Comparison of ENCODE assay signal across 22 cellular contexts in the genomic region with DNA sequence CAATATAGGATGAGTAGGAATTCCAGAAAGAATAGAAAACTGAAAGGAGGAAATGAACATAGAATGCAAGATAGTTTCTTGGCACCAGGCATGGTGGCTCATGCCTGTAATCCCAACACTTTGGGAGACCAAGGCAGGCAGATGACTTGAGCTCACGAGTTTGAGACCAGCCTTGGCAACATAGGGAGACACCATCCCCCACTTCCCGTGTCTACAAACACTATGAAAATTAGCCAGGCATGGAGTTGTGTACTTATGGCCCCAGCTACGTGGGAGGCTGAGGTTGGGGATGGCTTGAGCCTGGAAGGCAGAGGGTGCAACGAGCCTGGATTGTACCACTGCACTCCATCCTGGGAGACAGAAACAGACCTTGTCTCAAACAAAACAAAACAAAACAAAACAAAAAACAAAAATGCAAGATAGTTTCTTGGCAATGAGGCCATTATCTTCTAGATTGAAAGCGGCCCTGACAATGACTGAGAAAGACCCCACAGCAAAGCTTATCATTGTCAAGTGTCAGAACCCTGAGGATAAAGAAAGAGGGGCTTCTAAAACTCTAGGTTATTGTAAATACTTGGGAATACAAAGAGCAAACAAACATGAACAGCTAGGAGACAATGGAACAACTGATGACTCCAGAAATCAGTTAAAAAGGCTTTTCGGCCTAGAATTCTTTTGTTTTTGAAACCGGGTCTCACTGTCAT. TPM values are rescaled to one million over a fixed set of nuclear protein-coding genes. Genes with fewer than 3 reads are reported as not detected.
DNase-seq lines count a peak whose midpoint lies in the region; ATAC-seq, FAIRE-seq and TF ChIP-seq lines count a peak whose summit lies in the region.
"Had no signal": no experiment of that assay in that cellular context is flagged by ENCODE, and none has a peak within 500 bp of the region (broad histone marks: within the 10 kb centered on the region; RNA-seq: fewer than 3 reads in every experiment).

No MANE protein-coding gene starts in this region.

- no peak overlapping the region for H2AFZ ChIP-seq in H1 (ENCODE audit: low read length)
- H2AFZ ChIP-seq in GM23248 = no peak overlapping the region
- H2AFZ ChIP-seq: neural progenitor cell had no signal

- 92% methylated on average over 7 of the region's 7 CpGs; no CpG with 5 or more reads in 1 of the 2 experiments for WGBS in H1 (ENCODE audit: extremely low coverage in 1 of 2, insufficient coverage in 1 of 2, insufficient read length in 1 of 2, insufficient replicate concordance in 2 of 2, low coverage in 1 of 2, low lambda C conversion rate in 2 of 2, missing lambda C conversion rate in 1 of 2), 2 experiments
- 84 to 91% methylated on average over 7 of the region's 7 CpGs for WGBS in GM23248 (ENCODE audit: low coverage in 1 of 2, low lambda C conversion rate in 2 of 2, missing lambda C conversion rate in 2 of 2), 2 experiments

- peak overlapping the region; percentile 5; the same call in 1 of the 2 replicates for H4K8ac ChIP-seq in H1 (ENCODE audit: extremely low read depth, insufficient read depth, low read length)

- peaks cover 38% of the 10 kb centered on the region for H3K4me1 Mint-ChIP-seq in activated T-cell treated with anti-CD3 and anti-CD28 coated beads, Interleukin-2, amount 50 U/mL, for 24 hours (ENCODE audit: low read depth)

- H3K4me3 Mint-ChIP-seq in activated T-cell treated with anti-CD3 and anti-CD28 coated beads, Interleukin-2, amount 50 U/mL, for 24 hours = no peak overlapping the region
- H3K4me3 Mint-ChIP-seq: brain, neural progenitor cell had no signal

- TF ChIP-seq RAD21 in H1 (IDR thresholded peaks at IDR 0.05 in 1 of 2, conservative IDR thresholded peaks at IDR 0.05 in 1 of 2; ENCODE audit: low read depth in 2 of 2, low read length in 2 of 2) = no peak

- no peak overlapping the region for H3K4ac ChIP-seq in H1 (replicated peaks; ENCODE audit: insufficient read length, low read depth, low read length)

- H3K4me2 ChIP-seq in H1 (ENCODE audit: insufficient read depth in 1 of 2, low read depth in 2 of 2, low read length in 2 of 2) (no peak overlapping the region), GM23248 (ENCODE audit: unreplicated experiment) (no peak overlapping the region)
- H3K4me2 ChIP-seq: neural progenitor cell had no signal

- H3K9me3 ChIP-seq in HUES48 (ENCODE audit: control insufficient read depth, insufficient read depth, low read length) (no peaks in the 10 kb centered on the region), H1 (ENCODE audit: insufficient read depth in 2 of 2, low read depth in 1 of 2, low read length in 1 of 2) (no peaks in the 10 kb centered on the region), GM23248 (ENCODE audit: low read depth) (no peaks in the 10 kb centered on the region)
- H3K9me3 ChIP-seq: stomach, vagina had no signal

- no peaks in the 10 kb centered on the region for H3K9me2 ChIP-seq in GM23248 (ENCODE audit: insufficient read depth)

- no peaks in the 10 kb centered on the region for H3K27me3 ChIP-seq in HUES48 (ENCODE audit: control insufficient read depth, insufficient read depth, low read length)
- H3K27me3 ChIP-seq in H1 (replicated peaks in 1 of 4; ENCODE audit: control insufficient read depth in 3 of 4, extremely low read depth in 1 of 4, insufficient read depth in 3 of 4, low read length in 3 of 4) = no peaks in the 10 kb centered on the region
- no peaks in the 10 kb centered on the region for H3K27me3 ChIP-seq in GM23248 (replicated peaks; ENCODE audit: insufficient read depth)
- H3K27me3 ChIP-seq: neural progenitor cell, stomach, vagina had no signal

- no peak overlapping the region for H3K23ac ChIP-seq in H1 (ENCODE audit: insufficient read length)

- no peak overlapping the region for H2BK120ac ChIP-seq in H1 (replicated peaks; ENCODE audit: low read depth, low read length)

- H3K9ac ChIP-seq in HUES48 (ENCODE audit: low read depth, low read length) (no peak overlapping the region), H1 (replicated peaks in 1 of 4; ENCODE audit: extremely low read depth in 1 of 4, low read depth in 3 of 4, low read length in 3 of 4) (no peak overlapping the region), GM23248 (no peak overlapping the region)
- H3K9ac ChIP-seq: neural progenitor cell had no signal

- no peaks in the 10 kb centered on the region for H3K79me2 ChIP-seq in H1 (ENCODE audit: control insufficient read depth in 1 of 2, insufficient read depth in 2 of 2, low read length in 2 of 2)
- peaks cover 60% of the 10 kb centered on the region for H3K79me2 ChIP-seq in GM23248 (ENCODE audit: insufficient read depth)

- no peak overlapping the region for H2BK12ac ChIP-seq in H1 (ENCODE audit: low read depth, low read length)

- ATAC-seq in HG03457 (IDR thresholded peaks at IDR 0.05; ENCODE audit: unreplicated experiment) = no peak
- ATAC-seq in HG03280 (IDR thresholded peaks at IDR 0.05; ENCODE audit: unreplicated experiment) = no peak
- ATAC-seq: esophagus mucosa had no signal

- H3K9me3 Mint-ChIP-seq in activated T-cell treated with anti-CD3 and anti-CD28 coated beads, Interleukin-2, amount 50 U/mL, for 24 hours = no peaks in the 10 kb centered on the region

- no peaks in the 10 kb centered on the region for H3K27me3 Mint-ChIP-seq in activated T-cell treated with anti-CD3 and anti-CD28 coated beads, Interleukin-2, amount 50 U/mL, for 24 hours

- peaks cover 34% of the 10 kb centered on the region for H3F3A ChIP-seq in GM23248 (ENCODE audit: insufficient read depth)

- H3K4me1 ChIP-seq in HUES48 (ENCODE audit: control insufficient read depth, insufficient read depth, low read length) (peaks cover 16% of the 10 kb centered on the region), H1 (replicated peaks in 1 of 4; ENCODE audit: control insufficient read depth in 3 of 4, insufficient read depth in 4 of 4, low read length in 3 of 4) (peaks cover 0 to 3% (median 1%) of the 10 kb centered on the region in 4 experiments; a peak in 4 of 7 replicates), GM23248 (ENCODE audit: insufficient read depth) (no peaks in the 10 kb centered on the region)
- H3K4me1 ChIP-seq: neural progenitor cell had no signal

- TF ChIP-seq CTCF in H1 (IDR thresholded peaks at IDR 0.05; ENCODE audit: control extremely low read depth in 1 of 3, insufficient read depth in 1 of 3, low read depth in 1 of 3, low read length in 3 of 3) = no peak

- peak overlapping the region; percentile 68 for H3K27ac ChIP-seq in HUES48 (ENCODE audit: low read depth, low read length)
- no peak overlapping the region for H3K27ac ChIP-seq in H1 (ENCODE audit: low read depth, low read length)
- no peak overlapping the region for H3K27ac ChIP-seq in GM23248
- H3K27ac ChIP-seq: neural progenitor cell, vagina had no signal

- H3K56ac ChIP-seq in H1 (replicated peaks; ENCODE audit: insufficient read length, low read depth, low read length) = no peak overlapping the region

- H2BK5ac ChIP-seq in H1 (ENCODE audit: low read depth, low read length) = no peak overlapping the region; the same call in 1 of the 2 replicates

- no peak overlapping the region for H2AK5ac ChIP-seq in H1 (ENCODE audit: low read depth, low read length)

- no peak for DNase-seq in activated T-cell treated with anti-CD3 and anti-CD28 coated beads, Interleukin-2, amount 50 U/mL, for 24 hours
- DNase-seq in activated T-cell treated with anti-CD3 and anti-CD28 coated beads for 4 hours = no peak
- no peak for DNase-seq in H1 (ENCODE audit: low read depth in 1 of 2, low spot score in 2 of 2)
- DNase-seq in renal cortical epithelial cell (ENCODE audit: low read depth) = peak; percentile 56
- DNase-seq in GM23248 = no peak
- DNase-seq: activated CD8-positive, alpha-beta memory T cell treated with anti-CD3 and anti-CD28 coated beads, Interleukin-2, amount 50 U/mL, for 4 hours; activated naive CD4-positive, alpha-beta T cell treated with anti-CD3 and anti-CD28 coated beads, Interleukin-2, amount 50 U/mL, for 16 hours; EL; head of caudate nucleus; mesenchymal stem cell; MV-4-11; NCI-H2029 treated with DMSO at 0.1 percent for 48 hours; NCI-H524; SIG-M5; stomach had no signal

- H3K36me3 ChIP-seq in HUES48 (ENCODE audit: control insufficient read depth, insufficient read depth, low read length) = peaks cover 84% of the 10 kb centered on the region
- peaks cover 23 to 76% (median 56%) of the 10 kb centered on the region in 4 experiments for H3K36me3 ChIP-seq in H1 (ENCODE audit: control insufficient read depth in 2 of 4, insufficient read depth in 4 of 4, low read length in 3 of 4)
- peaks cover 69% of the 10 kb centered on the region for H3K36me3 ChIP-seq in GM23248 (ENCODE audit: low read depth)
- H3K36me3 ChIP-seq: neural progenitor cell had no signal

- H3K27ac Mint-ChIP-seq in activated T-cell treated with anti-CD3 and anti-CD28 coated beads, Interleukin-2, amount 50 U/mL, for 24 hours = peak overlapping the region; percentile 81
- H3K27ac Mint-ChIP-seq: neural progenitor cell had no signal

- no peak overlapping the region for H3K18ac ChIP-seq in H1 (ENCODE audit: extremely low read depth, low read length)

- H3K14ac ChIP-seq in H1 (ENCODE audit: insufficient read length) = no peak overlapping the region

- TF ChIP-seq EP300 in H1 (IDR thresholded peaks at IDR 0.05; ENCODE audit: borderline replicate concordance in 1 of 2, low read depth in 2 of 2, low read length in 2 of 2) = no peak

- H3K79me1 ChIP-seq in H1 (ENCODE audit: low read depth, low read length) = no peaks in the 10 kb centered on the region; the same call in 1 of the 2 replicates

- no peak for TF ChIP-seq POLR2A in H1 (IDR thresholded peaks at IDR 0.05; ENCODE audit: control extremely low read depth in 1 of 2, low read depth in 2 of 2, low read length in 2 of 2)

- H3K4me3 ChIP-seq in HUES48 (ENCODE audit: low read depth, low read length) (no peak overlapping the region), H1 (ENCODE audit: extremely low read depth in 1 of 4, insufficient read depth in 2 of 4, low read depth in 3 of 4, low read length in 4 of 4) (no peak overlapping the region), GM23248 (no peak overlapping the region)
- H3K4me3 ChIP-seq: neural progenitor cell, stomach, vagina had no signal

- peak overlapping the region; percentile 18 for H4K91ac ChIP-seq in H1 (replicated peaks; ENCODE audit: insufficient read length, low read length)

- CTCF ChIA-PET in H1 (lab: Charles Lee; ENCODE audit: partially characterized antibody) = interaction anchor here (0.6 to 2.7 kb wide), 3 partner anchors 28 to 40 kb away, joined by 3 to 11 read pairs (median 4); no protein-coding TSS in a partner anchor

- no peak overlapping the region for H2BK20ac ChIP-seq in H1 (ENCODE audit: low read length)

- no peak overlapping the region for H4K5ac ChIP-seq in H1 (ENCODE audit: insufficient read length, low read depth, low read length)

- H4K20me1 ChIP-seq in H1 (replicated peaks in 1 of 2; ENCODE audit: control insufficient read depth in 1 of 2, insufficient read depth in 2 of 2, low read length in 2 of 2) (peaks cover 0 to 12% of the 10 kb centered on the region in 2 experiments), GM23248 (ENCODE audit: insufficient read depth) (no peaks in the 10 kb centered on the region; the same call in 1 of the 2 replicates)

- H3K36me3 Mint-ChIP-seq in activated T-cell treated with anti-CD3 and anti-CD28 coated beads, Interleukin-2, amount 50 U/mL, for 24 hours (ENCODE audit: low read depth) = peaks cover 93% of the 10 kb centered on the region

- in situ Hi-C loops in GM23248 (cut with MboI) = no loop called here

- POLR2A ChIA-PET in H1 (lab: Charles Lee; ENCODE audit: partially characterized antibody) = interaction anchor here (0.6 to 5.7 kb wide), 8 partner anchors 8 to 208 kb away, joined by 3 to 47 read pairs (median 4); a partner anchor contains a TSS

- FAIRE-seq in H1 (lab: Jason Lieb, UNC) = no peak

- H2BK15ac ChIP-seq in H1 (ENCODE audit: low read length) = no peak overlapping the region

- H3K23me2 ChIP-seq in H1 (ENCODE audit: low read depth, low read length) = no peaks in the 10 kb centered on the region

RNA-seq across cellular contexts. Expression of a gene that starts 9.2 kb away (rescaled TPM):
- total RNA-seq in H1 (2021; fragmentation: NEBNext Ultra II Directional; extraction: Animal tissue kit (Norgen Biotek cat#: 25700)) = 98.6 and 110 TPM in 2 replicates
- polyA plus RNA-seq in H1 (2011; rRNA removed) = 70.6 and 78.6 TPM in 2 replicates
- polyA plus RNA-seq in H1 (2011; cell fraction: cytosol; rRNA removed) = 63.7 TPM
- polyA plus RNA-seq in H1 (2011; cell fraction: nucleus; rRNA removed) = 97.6 TPM
- polyA plus RNA-seq in H1 (2012, experiment 1 of 2) = 73.2 to 115 TPM (median 98.8 TPM) in 4 replicates
- 98.7 TPM for polyA plus RNA-seq in H1 (2012, experiment 2 of 2)
- polyA plus RNA-seq in H1 (2013, experiment 1 of 2) = 54.2 TPM
- polyA plus RNA-seq in H1 (2013, experiment 2 of 2) = 53.0 TPM
- 39.1 and 39.8 TPM in 2 replicates for polyA minus RNA-seq in H1 (2011; rRNA and poly(A)+ RNA removed)
- polyA minus RNA-seq in H1 (2011; cell fraction: cytosol; rRNA and poly(A)+ RNA removed) = 125 TPM
- polyA minus RNA-seq in H1 (2011; cell fraction: nucleus; rRNA and poly(A)+ RNA removed) = 167 TPM
- 447 and 544 TPM in 2 replicates for total RNA-seq in renal cortical epithelial cell
- 211 and 228 TPM in 2 replicates for total RNA-seq in GM23248 (2014; rRNA removed; shearing (Covaris generic))
- 265 and 310 TPM in 2 replicates for polyA plus RNA-seq in GM23248 (2016; fragmentation: Nextera tagmentation; extraction: Ambion mirVana)

RNA-seq across cellular contexts. Expression of a gene that starts 23.2 kb away (rescaled TPM):
- 112 and 116 TPM in 2 replicates for total RNA-seq in H1 (2021; fragmentation: NEBNext Ultra II Directional; extraction: Animal tissue kit (Norgen Biotek cat#: 25700))
- 128 and 182 TPM in 2 replicates for polyA plus RNA-seq in H1 (2011; rRNA removed)
- 107 TPM for polyA plus RNA-seq in H1 (2011; cell fraction: cytosol; rRNA removed)
- 485 TPM for polyA plus RNA-seq in H1 (2011; cell fraction: nucleus; rRNA removed)
- 120 to 133 TPM (median 129 TPM) in 4 replicates for polyA plus RNA-seq in H1 (2012, experiment 1 of 2)
- polyA plus RNA-seq in H1 (2012, experiment 2 of 2) = 128 TPM
- polyA plus RNA-seq in H1 (2013, experiment 1 of 2) = 81.5 TPM
- polyA plus RNA-seq in H1 (2013, experiment 2 of 2) = 77.1 TPM
- polyA minus RNA-seq in H1 (2011; rRNA and poly(A)+ RNA removed) = 93.9 and 120 TPM in 2 replicates
- polyA minus RNA-seq in H1 (2011; cell fraction: cytosol; rRNA and poly(A)+ RNA removed) = 99.0 TPM
- 145 TPM for polyA minus RNA-seq in H1 (2011; cell fraction: nucleus; rRNA and poly(A)+ RNA removed)
- 246 and 323 TPM in 2 replicates for total RNA-seq in renal cortical epithelial cell
- 139 and 143 TPM in 2 replicates for total RNA-seq in GM23248 (2014; rRNA removed; shearing (Covaris generic))
- polyA plus RNA-seq in GM23248 (2016; fragmentation: Nextera tagmentation; extraction: Ambion mirVana) = 28.0 and 28.9 TPM in 2 replicates

RNA-seq across cellular contexts. Expression of a gene that starts 28.7 kb away (rescaled TPM):
- 22.2 and 29.6 TPM in 2 replicates for total RNA-seq in H1 (2021; fragmentation: NEBNext Ultra II Directional; extraction: Animal tissue kit (Norgen Biotek cat#: 25700))
- 29.6 and 42.5 TPM in 2 replicates for polyA plus RNA-seq in H1 (2011; rRNA removed)
- polyA plus RNA-seq in H1 (2011; cell fraction: cytosol; rRNA removed) = 41.4 TPM
- 213 TPM for polyA plus RNA-seq in H1 (2011; cell fraction: nucleus; rRNA removed)
- polyA plus RNA-seq in H1 (2012, experiment 1 of 2) = 28.3 to 30.2 TPM (median 29.2 TPM) in 4 replicates
- polyA plus RNA-seq in H1 (2012, experiment 2 of 2) = 10.6 TPM
- polyA plus RNA-seq in H1 (2013, experiment 1 of 2) = 27.2 TPM
- 24.3 TPM for polyA plus RNA-seq in H1 (2013, experiment 2 of 2)
- 21.4 and 22.4 TPM in 2 replicates for polyA minus RNA-seq in H1 (2011; rRNA and poly(A)+ RNA removed)
- polyA minus RNA-seq in H1 (2011; cell fraction: cytosol; rRNA and poly(A)+ RNA removed) = 10.3 TPM
- polyA minus RNA-seq in H1 (2011; cell fraction: nucleus; rRNA and poly(A)+ RNA removed) = 30.9 TPM
- 10.8 and 26.5 TPM in 2 replicates for total RNA-seq in renal cortical epithelial cell
- 17.3 and 23.0 TPM in 2 replicates for total RNA-seq in GM23248 (2014; rRNA removed; shearing (Covaris generic))
- 13.3 and 14.1 TPM in 2 replicates for polyA plus RNA-seq in GM23248 (2016; fragmentation: Nextera tagmentation; extraction: Ambion mirVana)

RNA-seq across cellular contexts. Expression of a gene that starts 36.1 kb away (rescaled TPM):
- 1.1 and 2.2 TPM in 2 replicates for total RNA-seq in H1 (2021; fragmentation: NEBNext Ultra II Directional; extraction: Animal tissue kit (Norgen Biotek cat#: 25700))
- polyA plus RNA-seq in H1 (2011; rRNA removed) (3.7 and 3.8 TPM in 2 replicates), GM23248 (2016; fragmentation: Nextera tagmentation; extraction: Ambion mirVana) (1.6 and 2.0 TPM in 2 replicates)
- polyA plus RNA-seq in H1 (2011; cell fraction: cytosol; rRNA removed) = 0.93 TPM
- polyA plus RNA-seq in H1 (2011; cell fraction: nucleus; rRNA removed) = 5.8 TPM
- polyA plus RNA-seq in H1 (2012, experiment 1 of 2) = 0.95 to 2.8 TPM (median 1.9 TPM) in 4 replicates
- polyA plus RNA-seq in H1 (2012, experiment 2 of 2) = 0.91 TPM
- polyA plus RNA-seq in H1 (2013, experiment 1 of 2) = 2.6 TPM
- polyA plus RNA-seq in H1 (2013, experiment 2 of 2) = 2.4 TPM
- polyA minus RNA-seq in H1 (2011; rRNA and poly(A)+ RNA removed) = not detected in 2 replicates
- polyA minus RNA-seq in H1 (2011; cell fraction: cytosol; rRNA and poly(A)+ RNA removed) = not detected
- polyA minus RNA-seq in H1 (2011; cell fraction: nucleus; rRNA and poly(A)+ RNA removed) = 2.3 TPM
- total RNA-seq in renal cortical epithelial cell = 0.80 TPM in 1 of 2 replicates, not detected in the other
- 3.7 and 6.6 TPM in 2 replicates for total RNA-seq in GM23248 (2014; rRNA removed; shearing (Covaris generic))
